In the genomic region with DNA sequence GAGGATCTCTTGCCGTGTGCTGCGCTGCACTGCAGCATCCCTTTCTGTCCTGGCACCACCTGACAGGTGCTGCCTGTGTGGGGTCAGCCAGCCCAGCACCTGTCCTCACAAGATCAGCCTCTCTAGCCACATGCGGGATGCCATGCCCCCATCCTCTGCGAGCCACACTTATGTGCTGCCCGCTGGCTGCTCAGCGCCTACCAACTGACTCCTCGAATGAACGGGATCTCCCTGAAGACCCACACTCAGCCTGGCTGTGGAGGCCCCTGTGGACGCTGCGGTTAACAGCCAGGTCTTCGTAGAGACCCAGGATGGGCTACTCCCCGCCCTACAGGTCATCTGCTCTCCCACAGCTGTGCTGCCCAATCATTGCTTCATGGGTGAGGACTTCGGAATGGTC, we compare ENCODE assay signal across 21 cellular contexts.
"Had no signal": no experiment of that assay in that cellular context is flagged by ENCODE, and none has a peak within 500 bp of the region (broad histone marks: within the 10 kb centered on the region; RNA-seq: fewer than 3 reads in every experiment).

No MANE protein-coding gene starts in this region.

- H3K79me2 ChIP-seq: hepatocyte had no signal

- H3K27ac Mint-ChIP-seq: dendritic cell treated with granulocyte-macrophage colony-stimulating factor and Interleukin-4, amounts not matched to agents 40 ng/mL and 50 ng/mL, for 4 days; naive B cell; nephron progenitor cell had no signal

- DNase-seq: erythroblast; foreskin melanocyte; head of caudate nucleus; left colon; mesendoderm; naive B cell; nephron progenitor cell; psoas muscle; retina; sigmoid colon; stimulated activated CD4-positive, alpha-beta T cell treated with anti-CD3 and anti-CD28 coated beads, Interleukin-2, amount 100 ng/mL, for 24 hours; stimulated activated CD4-positive, alpha-beta T cell treated with anti-CD3 and anti-CD28 coated beads, Interleukin-4, amount 100 ng/mL, for 4 hours; stimulated activated naive CD4-positive, alpha-beta T cell; stomach; substantia nigra; transverse colon had no signal

- H3K9me3 ChIP-seq: neutrophil, psoas muscle, thoracic aorta, transverse colon had no signal

- H3K4me1 ChIP-seq: psoas muscle, sigmoid colon, transverse colon had no signal

- H3K27ac ChIP-seq: hepatocyte, neutrophil, psoas muscle, sigmoid colon, skin epidermis, stomach, thoracic aorta, transverse colon had no signal

- ATAC-seq: left colon, psoas muscle had no signal

- H3K27me3 ChIP-seq: hepatocyte, sigmoid colon, stomach, transverse colon had no signal

- H3K27me3 Mint-ChIP-seq: naive B cell had no signal

- H3K4me3 ChIP-seq: hepatocyte, psoas muscle, sigmoid colon, skin epidermis, stomach, thoracic aorta, transverse colon had no signal

- H3K4me3 Mint-ChIP-seq: dendritic cell treated with granulocyte-macrophage colony-stimulating factor and Interleukin-4, amounts not matched to agents 40 ng/mL and 50 ng/mL, for 4 days; naive B cell; nephron progenitor cell had no signal

- H3K4me2 ChIP-seq: hepatocyte had no signal

- H2AFZ ChIP-seq: hepatocyte had no signal

- H3K36me3 ChIP-seq: neutrophil had no signal
